In genomic region chr21:31293986-31294385, GRCh38 we compare ENCODE assay signal across 9 cellular contexts.
A peak's percentile ranks its signal among the peaks of the same experiment; 100 is the strongest.
DNase-seq lines count a peak whose midpoint lies in the region; ATAC-seq and TF ChIP-seq lines count a peak whose summit lies in the region.
"Had no signal": no experiment of that assay in that cellular context is flagged by ENCODE, and none has a peak within 500 bp of the region (broad histone marks: within the 10 kb centered on the region; RNA-seq: fewer than 3 reads in every experiment).

No MANE protein-coding gene starts in this region.

- TF ChIP-seq CTCF in DND-41 (IDR thresholded peaks at IDR 0.05; ENCODE audit: borderline replicate concordance, extremely low read depth, low read length, poor library complexity, severe bottlenecking) (no peak), epithelial cell of esophagus (IDR thresholded peaks at IDR 0.05; ENCODE audit: insufficient read depth, low read depth, low read length, missing control alignments) (no peak)

- no peak overlapping the region for H2AFZ ChIP-seq in DND-41 (ENCODE audit: low read depth, low read length)

- peak; percentile 37; the same call in 1 of the 3 replicates for ATAC-seq in DND-41 (ENCODE audit: insufficient read depth, low read depth)
- ATAC-seq in HG02973 (IDR thresholded peaks at IDR 0.05; ENCODE audit: unreplicated experiment) = no peak

- no peaks in the 10 kb centered on the region for H3K4me1 ChIP-seq in DND-41 (ENCODE audit: insufficient read depth, low read length)
- H3K4me1 ChIP-seq: uterus had no signal

- H3K9ac ChIP-seq in DND-41 (ENCODE audit: low read depth, low read length) = no peak overlapping the region

- H3K9me3 ChIP-seq in DND-41 (ENCODE audit: insufficient read depth, low read length, severe bottlenecking) = no peaks in the 10 kb centered on the region
- H3K9me3 ChIP-seq: uterus had no signal

- DNase-seq in DND-41 (no peak), SW 1271 (lab: John Stamatoyannopoulos, UW) (peak; percentile 65 to 86), epithelial cell of esophagus (ENCODE audit: low read depth) (peak; percentile 91), NCI-H2029 treated with DMSO at 0.1 percent for 48 hours (lab: John Stamatoyannopoulos, UW) (no peak), NCI-H2171 treated with DMSO at 0.1 percent for 48 hours (lab: John Stamatoyannopoulos, UW) (no peak), NCI-H1694 (lab: John Stamatoyannopoulos, UW) (no peak)
- DNase-seq in stimulated activated CD4-positive, alpha-beta T cell treated with anti-CD3 and anti-CD28 coated beads, Interleukin-12 subunit alpha, Interleukin-12 subunit beta, amount 100 ng/mL, for 48 hours (ENCODE audit: low read depth in 2 of 3, low spot score in 1 of 3) = peak; percentile 52 to 71 (median 52)

- no peak overlapping the region for H3K27ac ChIP-seq in DND-41 (ENCODE audit: low read length)
- H3K27ac ChIP-seq: uterus had no signal

- no peak overlapping the region for H3K4me2 ChIP-seq in DND-41 (ENCODE audit: insufficient read depth, low read length)

- no peaks in the 10 kb centered on the region for H3K36me3 ChIP-seq in DND-41 (ENCODE audit: insufficient read depth, low read length)
- H3K36me3 ChIP-seq: uterus had no signal

- H3K4me3 ChIP-seq in DND-41 (ENCODE audit: low read depth in 1 of 2, low read length in 2 of 2) (no peak overlapping the region), epithelial cell of esophagus (ENCODE audit: low read length) (no peak overlapping the region)
- H3K4me3 ChIP-seq: uterus had no signal

- no peaks in the 10 kb centered on the region for H4K20me1 ChIP-seq in DND-41 (ENCODE audit: insufficient read depth, low read length)

- no peaks in the 10 kb centered on the region for H3K27me3 ChIP-seq in DND-41 (ENCODE audit: insufficient read depth, low read length, poor library complexity)
- H3K27me3 ChIP-seq: uterus had no signal

- H3K79me2 ChIP-seq in DND-41 (ENCODE audit: insufficient read depth, low read length) = no peaks in the 10 kb centered on the region

Comparison
In these comparisons a context has a peak if more than half of its experiments do, and no peak if none do; other contexts are left out.
1. DNase-seq: peak in SW 1271 (2 of 2), epithelial cell of esophagus (single experiment) and stimulated activated CD4-positive, alpha-beta T cell treated with anti-CD3 and anti-CD28 coated beads, Interleukin-12 subunit alpha, Interleukin-12 subunit beta, amount 100 ng/mL, for 48 hours (3 of 3); none in DND-41 (single experiment), NCI-H2029 treated with DMSO at 0.1 percent for 48 hours (single experiment), NCI-H2171 treated with DMSO at 0.1 percent for 48 hours (single experiment) and NCI-H1694 (single experiment).